Comparison of ENCODE assay signal across 10 cellular contexts in the genomic region with DNA sequence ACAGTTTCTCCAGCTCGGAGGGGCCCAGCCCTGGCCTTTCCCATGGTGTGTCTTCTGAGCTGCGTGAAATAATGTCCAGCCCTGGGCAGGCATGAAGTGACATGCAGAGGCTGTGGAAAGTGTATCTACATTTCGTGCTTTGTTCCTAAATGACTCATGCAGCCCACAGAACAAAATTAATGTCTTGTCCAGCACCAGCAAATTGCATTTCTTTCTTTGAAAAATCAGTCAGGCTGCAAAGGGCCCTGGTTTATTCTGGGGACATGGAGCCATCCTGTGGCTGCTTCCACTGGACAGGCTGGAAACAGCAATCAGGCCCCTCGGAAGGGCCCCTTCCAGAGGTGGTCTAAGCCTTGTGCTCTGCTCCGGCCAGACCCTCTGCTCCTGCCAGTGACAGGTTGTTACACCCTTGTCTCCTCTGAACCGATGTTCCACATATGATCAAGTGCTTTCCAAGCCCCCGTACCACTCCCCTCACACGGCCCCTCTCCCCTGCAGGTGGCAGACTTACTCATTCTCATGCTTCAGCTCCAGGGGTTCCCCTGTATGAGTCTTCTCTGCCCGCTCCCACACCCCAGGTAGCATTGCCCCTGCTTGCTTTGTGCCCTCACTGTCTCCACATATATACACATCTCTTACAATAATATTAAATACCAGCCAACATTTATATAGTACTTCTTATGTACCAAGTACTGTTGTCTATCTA. TPM values are rescaled to one million over a fixed set of nuclear protein-coding genes. Genes with fewer than 3 reads are reported as not detected.
DNase-seq lines count a peak whose midpoint lies in the region; ATAC-seq and TF ChIP-seq lines count a peak whose summit lies in the region.
"Had no signal": no experiment of that assay in that cellular context is flagged by ENCODE, and none has a peak within 500 bp of the region (broad histone marks: within the 10 kb centered on the region; RNA-seq: fewer than 3 reads in every experiment).

No MANE protein-coding gene starts in this region.

- peak overlapping the region; percentile 79 for H3K9ac ChIP-seq in Loucy (ENCODE audit: low read depth, low read length, poor library complexity, severe bottlenecking)

- no peaks in the 10 kb centered on the region for H3K9me3 Mint-ChIP-seq in activated T-cell treated with anti-CD3 and anti-CD28 coated beads, Interleukin-2, amount 50 U/mL, for 24 hours
- no peaks in the 10 kb centered on the region for H3K9me3 Mint-ChIP-seq in memory B cell

- peak; percentile 53 for TF ChIP-seq CTCF in Loucy (conservative IDR thresholded peaks at IDR 0.05; ENCODE audit: low read length)

- H3K36me3 ChIP-seq in Loucy (ENCODE audit: insufficient read depth, low read length) = no peaks in the 10 kb centered on the region

- H3K27ac Mint-ChIP-seq in activated T-cell treated with anti-CD3 and anti-CD28 coated beads, Interleukin-2, amount 50 U/mL, for 24 hours = peak overlapping the region; percentile 62
- H3K27ac Mint-ChIP-seq in memory B cell = peak overlapping the region; percentile 72

- peaks cover 75% of the 10 kb centered on the region for H3K4me1 Mint-ChIP-seq in activated T-cell treated with anti-CD3 and anti-CD28 coated beads, Interleukin-2, amount 50 U/mL, for 24 hours (ENCODE audit: low read depth)
- peaks cover 40% of the 10 kb centered on the region for H3K4me1 Mint-ChIP-seq in memory B cell

- H3K36me3 Mint-ChIP-seq in activated T-cell treated with anti-CD3 and anti-CD28 coated beads, Interleukin-2, amount 50 U/mL, for 24 hours (ENCODE audit: low read depth) = no peaks in the 10 kb centered on the region
- no peaks in the 10 kb centered on the region for H3K36me3 Mint-ChIP-seq in memory B cell

- ATAC-seq in GM21447 (IDR thresholded peaks at IDR 0.05; ENCODE audit: unreplicated experiment) (peak; percentile 33), memory B cell (ENCODE audit: low read depth) (peak; percentile 42), HG03135 (IDR thresholded peaks at IDR 0.05; ENCODE audit: unreplicated experiment) (no peak)

- DNase-seq in activated T-cell treated with anti-CD3 and anti-CD28 coated beads, Interleukin-2, amount 50 U/mL, for 24 hours = no peak
- DNase-seq in activated T-cell treated with anti-CD3 and anti-CD28 coated beads, Interleukin-2, amount 50 U/mL, for 48 hours = no peak
- no peak for DNase-seq in memory B cell (ENCODE audit: low spot score in 2 of 2)
- no peak for DNase-seq in SK-N-DZ (ENCODE audit: low spot score)
- DNase-seq in activated effector memory CD4-positive, alpha-beta T cell treated with anti-CD3 and anti-CD28 coated beads, Interleukin-2, amount 50 U/mL, for 16 hours = no peak
- DNase-seq: ACHN, NCI-H1105 had no signal

- H4K20me1 ChIP-seq in Loucy (ENCODE audit: insufficient read depth, low read length, poor library complexity, severe bottlenecking) = no peaks in the 10 kb centered on the region

- no peak overlapping the region for H3K4me3 ChIP-seq in Loucy (ENCODE audit: low read length, poor library complexity, severe bottlenecking)

- peak overlapping the region; percentile 78 for H3K4me2 ChIP-seq in Loucy (ENCODE audit: low read depth, low read length, poor library complexity, severe bottlenecking)

- no peaks in the 10 kb centered on the region for H3K79me2 ChIP-seq in Loucy (ENCODE audit: insufficient read depth, low read length)

- H3K9me3 ChIP-seq in Loucy (ENCODE audit: insufficient read depth, low read depth, low read length) = no peaks in the 10 kb centered on the region

- H3K4me1 ChIP-seq in Loucy (ENCODE audit: insufficient read depth, low read length, poor library complexity, severe bottlenecking) = peaks cover 77% of the 10 kb centered on the region

- H3K27me3 ChIP-seq in Loucy (ENCODE audit: insufficient read depth, low read length, poor library complexity, severe bottlenecking) = no peaks in the 10 kb centered on the region

- no peaks in the 10 kb centered on the region for H3K9me2 ChIP-seq in Loucy (replicated peaks; ENCODE audit: low read depth, low read length)

- no peak overlapping the region for H3K4me3 Mint-ChIP-seq in activated T-cell treated with anti-CD3 and anti-CD28 coated beads, Interleukin-2, amount 50 U/mL, for 24 hours
- no peak overlapping the region for H3K4me3 Mint-ChIP-seq in memory B cell

- no peak overlapping the region for H2AFZ ChIP-seq in Loucy (ENCODE audit: low read length)

- no peaks in the 10 kb centered on the region for H3F3A ChIP-seq in Loucy (ENCODE audit: low read depth)

- no peaks in the 10 kb centered on the region for H3K27me3 Mint-ChIP-seq in activated T-cell treated with anti-CD3 and anti-CD28 coated beads, Interleukin-2, amount 50 U/mL, for 24 hours
- H3K27me3 Mint-ChIP-seq in memory B cell = no peaks in the 10 kb centered on the region

RNA-seq across cellular contexts. Expression of a gene that starts 33.7 kb away (rescaled TPM):
- polyA plus RNA-seq in SK-N-DZ (2014; cell fraction: cytosol; rRNA removed) = 1.3 and 1.9 TPM in 2 replicates
- polyA plus RNA-seq in SK-N-DZ (2014; cell fraction: nucleus; rRNA removed) = 10.8 and 19.4 TPM in 2 replicates

RNA-seq across cellular contexts. Expression of a gene that starts 56.6 kb away (rescaled TPM):
- 21.4 and 22.3 TPM in 2 replicates for polyA plus RNA-seq in SK-N-DZ (2014; cell fraction: cytosol; rRNA removed)
- 13.0 and 19.8 TPM in 2 replicates for polyA plus RNA-seq in SK-N-DZ (2014; cell fraction: nucleus; rRNA removed)

RNA-seq across cellular contexts. Expression of a gene that starts 60.0 kb away (rescaled TPM):
- polyA plus RNA-seq in SK-N-DZ (2014; cell fraction: cytosol; rRNA removed) = 57.5 and 63.4 TPM in 2 replicates
- 66.3 and 68.3 TPM in 2 replicates for polyA plus RNA-seq in SK-N-DZ (2014; cell fraction: nucleus; rRNA removed)
